In genomic region chr2:230868151-230868946, GRCh38 we compare ENCODE assay signal across 1 cellular context.
A peak's percentile ranks its signal among the peaks of the same experiment; 100 is the strongest.
TF ChIP-seq lines count a peak whose summit lies in the region.

No MANE protein-coding gene starts in this region.

TF ChIP-seq in K562, 482 proteins besides CTCF, POLR2A, EP300 and RAD21:
- no peak for TF ChIP-seq ZNF512 (tag; IDR thresholded peaks at IDR 0.05)
- peak; percentile 31; the same call in 1 of the 2 replicates for TF ChIP-seq TFAP4 (CRISPR knock-in tag; IDR thresholded peaks at IDR 0.05; ENCODE audit: borderline replicate concordance)
TF ChIP-seq in K562: peak in this region for 1.
